Comparison of ENCODE assay signal across 10 cellular contexts in the genomic region with DNA sequence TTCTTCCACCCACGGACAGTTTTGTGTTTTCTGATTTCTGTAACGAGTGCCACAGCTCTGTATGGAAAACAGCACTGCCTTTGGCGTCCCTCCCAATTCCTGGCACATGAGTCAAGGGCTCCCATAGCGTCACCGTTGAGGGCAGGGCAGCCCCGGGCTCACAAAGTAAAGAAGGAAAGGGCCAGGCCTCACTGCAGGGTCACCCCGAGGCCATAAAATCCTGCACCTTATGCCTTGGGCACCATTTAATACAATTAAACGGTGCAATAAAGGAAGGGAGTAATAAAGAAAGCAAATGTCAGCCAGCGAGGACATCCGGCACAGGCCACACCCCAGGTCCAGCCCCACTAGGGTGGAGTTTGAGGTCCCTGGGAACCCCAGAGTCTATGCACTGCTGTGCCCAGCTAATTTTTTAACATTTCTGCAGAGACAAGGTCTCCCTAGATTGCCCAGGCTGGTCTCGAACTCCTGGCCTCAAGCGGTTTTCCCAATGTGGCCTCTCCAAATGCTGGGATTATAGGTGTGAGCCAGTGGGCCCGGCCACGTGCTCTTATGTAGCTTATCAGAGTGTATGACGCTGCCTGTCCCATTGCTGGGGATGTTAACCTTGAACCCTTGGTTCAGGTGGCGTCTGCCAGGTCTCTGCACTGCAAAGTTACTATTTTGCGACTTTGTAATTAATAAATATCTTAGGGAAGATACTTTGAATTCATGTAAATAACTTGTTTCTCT. TPM values are rescaled to one million over a fixed set of nuclear protein-coding genes. Genes with fewer than 3 reads are reported as not detected.
DNase-seq lines count a peak whose midpoint lies in the region; ATAC-seq and TF ChIP-seq lines count a peak whose summit lies in the region.
"Had no signal": no experiment of that assay in that cellular context is flagged by ENCODE, and none has a peak within 500 bp of the region (broad histone marks: within the 10 kb centered on the region; RNA-seq: fewer than 3 reads in every experiment).

No MANE protein-coding gene starts in this region.

- TF ChIP-seq CTCF in fibroblast of the aortic adventitia (IDR thresholded peaks at IDR 0.05; ENCODE audit: insufficient read depth, low read length) (no peak), psoas muscle (IDR thresholded peaks at IDR 0.05) (no peak)

- no peaks in the 10 kb centered on the region for H3K9me3 ChIP-seq in psoas muscle

- no peaks in the 10 kb centered on the region for H3K36me3 ChIP-seq in psoas muscle (ENCODE audit: insufficient read depth in 1 of 2, low read depth in 1 of 2)

- 53 to 57% (median 56%) methylated on average over 17 of the region's 17 CpGs for WGBS in psoas muscle, 3 donors

- H3K4me3 ChIP-seq in fibroblast of the aortic adventitia (ENCODE audit: low read depth, low read length), result no peak overlapping the region
- no peak overlapping the region for H3K4me3 ChIP-seq in psoas muscle

- intact Hi-C loops in psoas muscle (cut with DNase I), result no loop called here

- H3K27ac ChIP-seq in psoas muscle, result no peak overlapping the region

- H3K27me3 ChIP-seq in psoas muscle (ENCODE audit: insufficient read depth in 3 of 3, low read length in 2 of 3), result peaks cover 0 to 28% (median 0%) of the 10 kb centered on the region in 3 donors

- ATAC-seq in psoas muscle (peak in 3 of 4 donors; percentile 25 to 49 (median 46)), GM21576 (IDR thresholded peaks at IDR 0.05; ENCODE audit: unreplicated experiment) (no peak)

- H3K4me1 ChIP-seq in psoas muscle, result no peaks in the 10 kb centered on the region

- in situ Hi-C loops in G401 (cut with HindIII; ENCODE audit: low sequenced_read_pairs), result no loop called here

- peak; percentile 58 for DNase-seq in GM04503 (ENCODE audit: low read depth)
- peak; percentile 77 for DNase-seq in RPMI7951 (ENCODE audit: low read depth)
- DNase-seq in fibroblast of the aortic adventitia (ENCODE audit: low read depth), result peak; percentile 81
- DNase-seq in psoas muscle, result peak; percentile 7 to 48
- no peak for DNase-seq in G401 (ENCODE audit: low spot score)
- no peak for DNase-seq in superior temporal gyrus (ENCODE audit: extremely low spot score)
- DNase-seq in DMS 273 (lab: John Stamatoyannopoulos, UW; ENCODE audit: unreplicated experiment), result no peak
- DNase-seq: activated CD4-positive, alpha-beta T cell treated with anti-CD3 and anti-CD28 coated beads for 1 hour; DND-41 had no signal

RNA-seq across cellular contexts. Expression of a gene that starts 13.6 kb away (rescaled TPM):
- total RNA-seq in RPMI7951 (2014; rRNA removed; shearing (Covaris generic)), result not detected in 2 replicates
- total RNA-seq in fibroblast of the aortic adventitia (ENCODE audit: low replicate concordance), result not detected in 2 replicates
- total RNA-seq in psoas muscle, result under 1 TPM in 3 of 4 donors, not detected in 1; 0.02 to 0.44 (median 0.04) TPM
- under 1 TPM in 2 of 3 donors, not detected in 1; under 0.01 to 0.01 TPM for polyA plus RNA-seq in psoas muscle
- total RNA-seq in G401 (2014; rRNA removed; shearing (Covaris generic)), result not detected in 2 replicates

RNA-seq across cellular contexts. Expression of a gene that starts 24.5 kb away (rescaled TPM):
- under 0.01 and 0.10 TPM in 2 replicates for total RNA-seq in RPMI7951 (2014; rRNA removed; shearing (Covaris generic))
- under 0.01 TPM in 1 of 2 replicates, not detected in the other for total RNA-seq in fibroblast of the aortic adventitia (ENCODE audit: low replicate concordance)
- total RNA-seq in psoas muscle, result not detected
- under 1 TPM; under 0.01 to 0.04 (median 0.01) TPM for polyA plus RNA-seq in psoas muscle
- total RNA-seq in G401 (2014; rRNA removed; shearing (Covaris generic)), result not detected in 2 replicates

Comparison
In these comparisons a context has a peak if more than half of its experiments do, and no peak if none do; other contexts are left out.
1. DNase-seq: peak in GM04503 (single experiment), RPMI7951 (single experiment), fibroblast of the aortic adventitia (single experiment) and psoas muscle (2 of 2); none in G401 (single experiment), superior temporal gyrus (single experiment) and DMS 273 (single experiment).